Comparison of ENCODE assay signal across 1 cellular context in genomic region chr7:136403591-136403990, GRCh38.
TF ChIP-seq lines count a peak whose summit lies in the region.

No MANE protein-coding gene starts in this region.

TF ChIP-seq in HepG2, 621 proteins besides CTCF, POLR2A, EP300 and RAD21 (continued from another document):
- no peak for TF ChIP-seq USF2 (IDR thresholded peaks at IDR 0.05; ENCODE audit: low read depth, low read length)
- TF ChIP-seq USF2 (CRISPR knock-in tag; IDR thresholded peaks at IDR 0.05; ENCODE audit: borderline replicate concordance), result no peak
- no peak for TF ChIP-seq MAX (IDR thresholded peaks at IDR 0.05)
